Comparison of ENCODE assay signal across 35 cellular contexts in genomic region chr17:56641894-56642293, GRCh38. TPM values are rescaled to one million over a fixed set of nuclear protein-coding genes. Genes with fewer than 3 reads are reported as not detected.
"Had no signal": no experiment of that assay in that cellular context is flagged by ENCODE, and none has a peak within 500 bp of the region (broad histone marks: within the 10 kb centered on the region; RNA-seq: fewer than 3 reads in every experiment).

No MANE protein-coding gene starts in this region.

- DNase-seq: activated CD4-positive, alpha-beta memory T cell treated with anti-CD3 and anti-CD28 coated beads, Interleukin-2, amount 10 ng/mL, durations not matched to agents 7 days and 5 days; activated CD4-positive, alpha-beta T cell treated with anti-CD3 and anti-CD28 coated beads for 1 hour; activated CD4-positive, alpha-beta T cell treated with anti-CD3 and anti-CD28 coated beads for 48 hours; activated CD4-positive, CD25-positive, alpha-beta regulatory T cell; activated gamma-delta T cell treated with Interleukin-2 at 50 U/mL for 16 hours; activated naive CD4-positive, alpha-beta T cell treated with anti-CD3 and anti-CD28 coated beads for 36 hours; activated naive CD8-positive, alpha-beta T cell treated with anti-CD3 and anti-CD28 coated beads, Interleukin-2, amount 50 U/mL, for 24 hours; activated T-cell treated with anti-CD3 and anti-CD28 coated beads, Interleukin-2, amount 50 U/mL, for 1 hour; anterior cingulate cortex; caudate nucleus; MM.1S; NCI-H1048; NCI-H1105 treated with DMSO at 0.1 percent for 48 hours; NCI-H1436; NCI-H1694; NCI-H1930; NCI-H2081 treated with DMSO at 0.1 percent for 48 hours; NCI-H226; NCI-H446 treated with DMSO at 0.1 percent for 48 hours; NCI-H524; NCI-H69; NCI-H82; PC-9; SIG-M5; SW 1271; T-helper 1 cell; T-helper 2 cell; T-helper 9 cell; WERI-Rb-1 had no signal

- FAIRE-seq: bronchial epithelial cell, RCC 7860 had no signal

- H3K4me3 ChIP-seq: PC-9 had no signal

- H3K36me3 ChIP-seq: WERI-Rb-1 had no signal

- H3K27ac ChIP-seq: KMS-11, PC-9, RWPE1, WERI-Rb-1 had no signal

- H3K4me2 ChIP-seq: KMS-11, PC-9 had no signal

- H3K9ac ChIP-seq: KMS-11 had no signal

- H2AFZ ChIP-seq: PC-9 had no signal

RNA-seq across cellular contexts. Expression of gene NOG, which starts 48.4 kb away (rescaled TPM):
- total RNA-seq: activated T-helper 1 cell treated with anti-CD3 and anti-CD28 coated beads, Interleukin-12 subunit alpha, Interleukin-12 subunit beta, Interleukin-2, Interleukin-4 antibody, amounts not matched to agents 30 ng/mL and 10 ng/mL and 1 ng/mL, durations not matched to agents 14 hours and 24 hours and 36 hours; SK-MEL-5 had no signal
